In the genomic region with DNA sequence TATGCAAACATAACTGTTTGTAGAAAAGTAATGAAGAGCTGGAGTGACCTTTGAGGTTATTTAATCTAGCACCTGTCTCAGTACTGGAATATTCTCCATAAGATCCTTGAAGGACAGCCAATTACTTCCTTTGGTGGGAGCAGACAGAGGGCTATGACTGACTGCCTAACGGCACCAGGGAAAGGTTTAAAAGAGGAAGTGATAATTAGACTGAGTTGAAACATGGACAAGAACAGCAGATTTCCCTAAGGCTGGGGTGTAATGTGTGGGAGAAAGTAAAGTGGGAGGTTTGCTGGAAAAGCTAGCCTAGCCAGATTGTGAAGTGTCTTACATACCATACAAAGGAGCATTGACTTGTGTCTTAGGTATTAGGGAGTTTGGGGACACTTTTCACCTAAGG, we compare ENCODE assay signal across 20 cellular contexts.
"Had no signal": no experiment of that assay in that cellular context is flagged by ENCODE, and none has a peak within 500 bp of the region (broad histone marks: within the 10 kb centered on the region; RNA-seq: fewer than 3 reads in every experiment).

No MANE protein-coding gene starts in this region.

- DNase-seq: activated CD4-positive, alpha-beta T cell treated with anti-CD3 and anti-CD28 coated beads, Interleukin-2, amount 10 ng/mL, durations not matched to agents 7 days and 5 days; activated CD4-positive, CD25-positive, alpha-beta regulatory T cell treated with anti-CD3 and anti-CD28 coated beads, Interleukin-2, amount 50 U/mL, for 72 hours; activated CD8-positive, alpha-beta memory T cell treated with anti-CD3 and anti-CD28 coated beads, Interleukin-2, amount 10 ng/mL, durations not matched to agents 7 days and 5 days; activated CD8-positive, alpha-beta T cell treated with anti-CD3 and anti-CD28 coated beads for 36 hours; activated gamma-delta T cell; activated naive CD4-positive, alpha-beta T cell treated with anti-CD3 and anti-CD28 coated beads, Interleukin-2, amount 50 U/mL, for 16 hours; activated naive CD8-positive, alpha-beta T cell treated with anti-CD3 and anti-CD28 coated beads, Interleukin-2, amount 50 U/mL, for 24 hours; activated T-cell treated with anti-CD3 and anti-CD28 coated beads for 4 hours; body of pancreas; cortex of kidney; endodermal cell; heart right ventricle; left colon; pancreas; right cardiac atrium; stimulated activated CD4-positive, alpha-beta T cell treated with anti-CD3 and anti-CD28 coated beads, Interleukin-4, amount 100 ng/mL, for 4 hours; stimulated activated naive CD8-positive, alpha-beta T cell treated with anti-CD3 and anti-CD28 coated beads, Interleukin-15, Interleukin-2, amounts not matched to agents 100 U/mL and 50 U/mL, for 24 hours; tibial artery; WERI-Rb-1 had no signal

- ATAC-seq: activated CD8-positive, alpha-beta memory T cell treated with anti-CD3 and anti-CD28 coated beads, Interleukin-2, amount 10 ng/mL, durations not matched to agents 7 days and 5 days; activated CD8-positive, alpha-beta T cell treated with anti-CD3 and anti-CD28 coated beads for 36 hours; activated naive CD8-positive, alpha-beta T cell treated with anti-CD3 and anti-CD28 coated beads, Interleukin-2, amount 50 U/mL, for 24 hours; body of pancreas; heart right ventricle; left colon; natural killer cell treated with Interleukin-12 subunit alpha and Interleukin-12 subunit beta and Interleukin-15 and Interleukin-18, amount 100 ng/mL, for 72 hours; pancreas; right cardiac atrium; stimulated activated naive CD8-positive, alpha-beta T cell treated with anti-CD3 and anti-CD28 coated beads, Interleukin-15, Interleukin-2, amounts not matched to agents 100 U/mL and 50 U/mL, for 24 hours had no signal
